In genomic region chr6:63919556-63920110, GRCh38 we compare ENCODE assay signal across 31 cellular contexts.
"Had no signal": no experiment of that assay in that cellular context is flagged by ENCODE, and none has a peak within 500 bp of the region (broad histone marks: within the 10 kb centered on the region; RNA-seq: fewer than 3 reads in every experiment).

No MANE protein-coding gene starts in this region.

- H3K27me3 ChIP-seq: brain microvascular endothelial cell, Peyer's patch, SJSA1 had no signal

- H3K36me3 ChIP-seq: brain microvascular endothelial cell, Peyer's patch, SJSA1 had no signal

- H3K9me3 ChIP-seq: Peyer's patch, SJSA1 had no signal

- H3K9me3 Mint-ChIP-seq: activated CD4-positive, alpha-beta T cell treated with anti-CD3 and anti-CD28 coated beads, Interleukin-2, amount 10 ng/mL, durations not matched to agents 24 days and 14 days; activated CD8-positive, alpha-beta T cell treated with anti-CD3 and anti-CD28 coated beads for 36 hours; activated naive CD8-positive, alpha-beta T cell treated with anti-CD3 and anti-CD28 coated beads for 36 hours; activated T-cell treated with anti-CD3 and anti-CD28 coated beads, Interleukin-2, amount 50 U/mL, for 72 hours; activated T-helper 17 cell treated with anti-CD3 and anti-CD28 coated beads, Interleukin-2, amount 50 U/mL, for 72 hours; central memory CD8-positive, alpha-beta T cell; T-helper 2 cell treated with Interferon-gamma antibody and Interleukin-4, amounts not matched to agents 5 μg/mL and 100 μg/mL, for 36 hours had no signal

- DNase-seq: activated CD4-positive, alpha-beta T cell treated with anti-CD3 and anti-CD28 coated beads, Interleukin-2, amount 10 ng/mL, durations not matched to agents 24 days and 14 days; activated CD4-positive, alpha-beta T cell treated with anti-CD3 and anti-CD28 coated beads, Interleukin-2, amount 50 U/mL, for 4 hours; activated CD8-positive, alpha-beta T cell treated with anti-CD3 and anti-CD28 coated beads for 36 hours; activated effector memory CD4-positive, alpha-beta T cell treated with anti-CD3 and anti-CD28 coated beads, Interleukin-2, amount 50 U/mL, for 16 hours; activated naive CD4-positive, alpha-beta T cell; activated naive CD4-positive, alpha-beta T cell treated with anti-CD3 and anti-CD28 coated beads, Interleukin-2, amount 50 U/mL, for 16 hours; activated naive CD8-positive, alpha-beta T cell treated with anti-CD3 and anti-CD28 coated beads for 36 hours; activated T-cell treated with anti-CD3 and anti-CD28 coated beads, Interleukin-2, amount 50 U/mL, for 1 hour; activated T-cell treated with anti-CD3 and anti-CD28 coated beads, Interleukin-2, amount 50 U/mL, for 72 hours; amniotic stem cell; aorta; brain microvascular endothelial cell; NCI-H1092 treated with DMSO at 0.1 percent for 48 hours; NCI-H1417; NCI-H146; NCI-H187; NCI-H2029 treated with DMSO at 0.1 percent for 48 hours; NCI-H2107; NCI-H2171; NCI-H510A; NCI-H526; NCI-H748 treated with DMSO at 0.1 percent for 48 hours; NK-92 treated with Interleukin-12 subunit alpha and Interleukin-12 subunit beta, amount 100 ng/mL, for 24 hours; PC-3; Peyer's patch; RPMI8226; SHP77 treated with DMSO at 0.1 percent for 48 hours had no signal

- H3K4me1 ChIP-seq: Peyer's patch, SJSA1 had no signal

- H3K27ac ChIP-seq: brain microvascular endothelial cell, Peyer's patch, SJSA1 had no signal

- H3K4me3 ChIP-seq: Peyer's patch, SJSA1 had no signal

- H3K27ac Mint-ChIP-seq: activated CD4-positive, alpha-beta T cell treated with anti-CD3 and anti-CD28 coated beads, Interleukin-2, amount 10 ng/mL, durations not matched to agents 24 days and 14 days; activated CD8-positive, alpha-beta T cell treated with anti-CD3 and anti-CD28 coated beads for 36 hours; activated naive CD8-positive, alpha-beta T cell treated with anti-CD3 and anti-CD28 coated beads for 36 hours; activated T-cell treated with anti-CD3 and anti-CD28 coated beads, Interleukin-2, amount 50 U/mL, for 72 hours; activated T-helper 17 cell treated with anti-CD3 and anti-CD28 coated beads, Interleukin-2, amount 50 U/mL, for 72 hours; T-helper 2 cell treated with Interferon-gamma antibody and Interleukin-4, amounts not matched to agents 5 μg/mL and 100 μg/mL, for 36 hours had no signal

- H3K4me1 Mint-ChIP-seq: activated CD4-positive, alpha-beta T cell treated with anti-CD3 and anti-CD28 coated beads, Interleukin-2, amount 10 ng/mL, durations not matched to agents 24 days and 14 days; activated naive CD8-positive, alpha-beta T cell treated with anti-CD3 and anti-CD28 coated beads for 36 hours; activated T-helper 17 cell treated with anti-CD3 and anti-CD28 coated beads, Interleukin-2, amount 50 U/mL, for 72 hours; central memory CD8-positive, alpha-beta T cell had no signal

- H3K4me3 Mint-ChIP-seq: activated CD4-positive, alpha-beta T cell treated with anti-CD3 and anti-CD28 coated beads, Interleukin-2, amount 10 ng/mL, durations not matched to agents 24 days and 14 days; activated CD8-positive, alpha-beta T cell treated with anti-CD3 and anti-CD28 coated beads for 36 hours; activated naive CD8-positive, alpha-beta T cell treated with anti-CD3 and anti-CD28 coated beads for 36 hours; activated T-cell treated with anti-CD3 and anti-CD28 coated beads, Interleukin-2, amount 50 U/mL, for 72 hours; activated T-helper 17 cell treated with anti-CD3 and anti-CD28 coated beads, Interleukin-2, amount 50 U/mL, for 72 hours; central memory CD8-positive, alpha-beta T cell; T-helper 2 cell treated with Interferon-gamma antibody and Interleukin-4, amounts not matched to agents 5 μg/mL and 100 μg/mL, for 36 hours had no signal

- H3K27me3 Mint-ChIP-seq: central memory CD8-positive, alpha-beta T cell had no signal

- ATAC-seq: activated CD8-positive, alpha-beta T cell treated with anti-CD3 and anti-CD28 coated beads for 36 hours; activated T-cell treated with anti-CD3 and anti-CD28 coated beads, Interleukin-2, amount 50 U/mL, for 72 hours; activated T-helper 17 cell treated with anti-CD3 and anti-CD28 coated beads, Interleukin-2, amount 50 U/mL, for 72 hours; PC-3 had no signal

- H3K36me3 Mint-ChIP-seq: activated naive CD8-positive, alpha-beta T cell treated with anti-CD3 and anti-CD28 coated beads for 36 hours had no signal
